ENCODE assay signal across 27 cellular contexts in the genomic region with DNA sequence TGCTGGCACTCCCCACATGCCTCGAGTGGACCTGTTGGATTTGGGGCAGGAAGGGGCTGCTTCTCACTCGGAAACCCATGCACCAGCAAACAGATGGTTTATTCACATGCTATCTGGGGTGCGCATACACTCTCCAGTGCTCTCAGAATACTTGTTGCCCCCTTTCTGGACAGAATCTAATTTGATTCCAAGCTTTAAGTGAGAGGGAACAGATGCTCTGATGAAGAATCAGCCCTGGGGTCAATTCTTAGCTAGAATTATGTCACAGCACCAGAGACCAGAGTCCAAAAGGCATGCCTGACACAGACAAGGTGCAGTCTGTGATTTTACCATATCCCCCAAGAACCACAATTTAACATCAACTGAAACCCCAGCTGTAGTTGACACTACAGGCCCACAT.
"Had no signal": no experiment of that assay in that cellular context is flagged by ENCODE, and none has a peak within 500 bp of the region (broad histone marks: within the 10 kb centered on the region; RNA-seq: fewer than 3 reads in every experiment).

No MANE protein-coding gene starts in this region.

- H3K4me1 ChIP-seq: parathyroid adenoma, right lobe of liver, sigmoid colon, thyroid gland, tibial nerve, upper lobe of left lung, uterus had no signal

- H3K4me3 Mint-ChIP-seq: naive thymus-derived CD4-positive, alpha-beta T cell; natural killer cell; nephron; neural progenitor cell; stimulated activated effector memory CD8-positive, alpha-beta T cell treated with anti-CD3 and anti-CD28 coated beads, Interleukin-12 subunit alpha, Interleukin-12 subunit beta, amount 100 ng/mL, for 72 hours; stimulated activated naive B cell treated with anti-CD40 and anti-IgM and Interleukin-4, amounts not matched to agents 10 μg/mL and 1 μg/mL and 100 μg/mL, for 72 hours; stimulated activated naive CD8-positive, alpha-beta T cell treated with anti-CD3 and anti-CD28 coated beads, Interleukin-15, Interleukin-2, amounts not matched to agents 100 ng/mL and 50 ng/mL, for 24 hours had no signal

- H3K27me3 Mint-ChIP-seq: stimulated activated naive CD8-positive, alpha-beta T cell treated with anti-CD3 and anti-CD28 coated beads, Interleukin-15, Interleukin-2, amounts not matched to agents 100 ng/mL and 50 ng/mL, for 24 hours had no signal

- DNase-seq: naive thymus-derived CD4-positive, alpha-beta T cell; natural killer cell; occipital lobe; ovary; psoas muscle; right cardiac atrium; right lobe of liver; sigmoid colon; small intestine; stimulated activated CD4-positive, alpha-beta T cell treated with anti-CD3 and anti-CD28 coated beads, Interleukin-12 subunit alpha, Interleukin-12 subunit beta, amount 100 ng/mL, for 4 hours; stimulated activated CD4-positive, alpha-beta T cell treated with anti-CD3 and anti-CD28 coated beads, Interleukin-1b, Interleukin-23, amount 100 ng/mL, for 48 hours; stimulated activated CD4-positive, alpha-beta T cell treated with anti-CD3 and anti-CD28 coated beads, Interleukin-4, amount 100 ng/mL, for 1 hour; stimulated activated naive B cell treated with anti-CD40 and anti-IgM and Interleukin-4, amounts not matched to agents 10 μg/mL and 1 μg/mL and 100 μg/mL, for 72 hours; stimulated activated naive CD4-positive, alpha-beta T cell treated with Interleukin-2 at 50 U/mL for 16 hours; stomach; thyroid gland; trophoblast cell; upper lobe of left lung; uterus had no signal

- H3K27ac Mint-ChIP-seq: naive thymus-derived CD4-positive, alpha-beta T cell; natural killer cell; nephron; neural progenitor cell; progenitor cell of endocrine pancreas; stimulated activated effector memory CD8-positive, alpha-beta T cell treated with anti-CD3 and anti-CD28 coated beads, Interleukin-12 subunit alpha, Interleukin-12 subunit beta, amount 100 ng/mL, for 72 hours; stimulated activated naive B cell treated with anti-CD40 and anti-IgM and Interleukin-4, amounts not matched to agents 10 μg/mL and 1 μg/mL and 100 μg/mL, for 72 hours; stimulated activated naive CD8-positive, alpha-beta T cell treated with anti-CD3 and anti-CD28 coated beads, Interleukin-15, Interleukin-2, amounts not matched to agents 100 ng/mL and 50 ng/mL, for 24 hours had no signal

- H3K4me3 ChIP-seq: neural progenitor cell, ovary, psoas muscle, right lobe of liver, sigmoid colon, stomach, thoracic aorta, thyroid gland, tibial nerve, upper lobe of left lung, uterus had no signal

- H3K27ac ChIP-seq: neural progenitor cell, ovary, parathyroid adenoma, right lobe of liver, sigmoid colon, stomach, thoracic aorta, thyroid gland, tibial nerve, upper lobe of left lung, uterus had no signal

- H3K9me3 ChIP-seq: ovary, psoas muscle, right lobe of liver, sigmoid colon, stomach, thoracic aorta, thyroid gland, tibial nerve, upper lobe of left lung, uterus had no signal

- FAIRE-seq: small intestine had no signal

- H3K9me3 Mint-ChIP-seq: naive thymus-derived CD4-positive, alpha-beta T cell; natural killer cell; nephron; neural progenitor cell; stimulated activated effector memory CD8-positive, alpha-beta T cell treated with anti-CD3 and anti-CD28 coated beads, Interleukin-12 subunit alpha, Interleukin-12 subunit beta, amount 100 ng/mL, for 72 hours; stimulated activated naive B cell treated with anti-CD40 and anti-IgM and Interleukin-4, amounts not matched to agents 10 μg/mL and 1 μg/mL and 100 μg/mL, for 72 hours; stimulated activated naive CD8-positive, alpha-beta T cell treated with anti-CD3 and anti-CD28 coated beads, Interleukin-15, Interleukin-2, amounts not matched to agents 100 ng/mL and 50 ng/mL, for 24 hours had no signal

- H3K36me3 ChIP-seq: neural progenitor cell, ovary, right lobe of liver, sigmoid colon, stomach, thoracic aorta, thyroid gland, tibial nerve, upper lobe of left lung, uterus had no signal

- H3K36me3 Mint-ChIP-seq: naive thymus-derived CD4-positive, alpha-beta T cell; natural killer cell; neural progenitor cell; stimulated activated effector memory CD8-positive, alpha-beta T cell treated with anti-CD3 and anti-CD28 coated beads, Interleukin-12 subunit alpha, Interleukin-12 subunit beta, amount 100 ng/mL, for 72 hours; stimulated activated naive B cell treated with anti-CD40 and anti-IgM and Interleukin-4, amounts not matched to agents 10 μg/mL and 1 μg/mL and 100 μg/mL, for 72 hours had no signal

- H3K27me3 ChIP-seq: neural progenitor cell, ovary, right lobe of liver, sigmoid colon, thyroid gland, tibial nerve, upper lobe of left lung, uterus had no signal

- ATAC-seq: naive thymus-derived CD4-positive, alpha-beta T cell; natural killer cell; psoas muscle; right cardiac atrium; right lobe of liver; stimulated activated effector memory CD8-positive, alpha-beta T cell treated with anti-CD3 and anti-CD28 coated beads, Interleukin-12 subunit alpha, Interleukin-12 subunit beta, amount 100 ng/mL, for 72 hours had no signal

- H3K4me1 Mint-ChIP-seq: natural killer cell; nephron; stimulated activated effector memory CD8-positive, alpha-beta T cell treated with anti-CD3 and anti-CD28 coated beads, Interleukin-12 subunit alpha, Interleukin-12 subunit beta, amount 100 ng/mL, for 72 hours; stimulated activated naive B cell treated with anti-CD40 and anti-IgM and Interleukin-4, amounts not matched to agents 10 μg/mL and 1 μg/mL and 100 μg/mL, for 72 hours had no signal
